ENCODE assay signal across 36 cellular contexts in the genomic region with DNA sequence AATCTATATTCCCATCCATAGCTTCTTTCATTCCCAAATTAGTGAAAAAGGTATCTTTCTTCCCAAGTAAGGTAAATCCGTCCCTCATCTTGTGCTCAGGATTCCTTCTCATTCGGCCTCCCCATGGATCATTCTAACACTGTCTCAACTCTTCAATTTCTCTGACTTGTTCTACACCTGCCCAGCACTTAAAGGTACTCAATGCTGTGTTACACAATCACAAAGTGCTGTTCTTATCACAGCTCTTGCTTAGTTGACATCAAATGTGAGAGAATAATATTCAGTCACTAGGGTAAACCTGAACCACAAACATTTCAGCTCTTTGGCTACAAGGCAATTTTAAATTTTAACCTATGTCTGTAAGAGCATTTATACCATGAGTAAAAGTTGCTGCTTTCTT.
"Had no signal": no experiment of that assay in that cellular context is flagged by ENCODE, and none has a peak within 500 bp of the region (broad histone marks: within the 10 kb centered on the region; RNA-seq: fewer than 3 reads in every experiment).

No MANE protein-coding gene starts in this region.

- H3K36me3 ChIP-seq: Peyer's patch had no signal

- H3K4me1 ChIP-seq: Peyer's patch had no signal

- DNase-seq: activated B cell treated with CpG ODN at 0.5 μM for 24 hours; activated CD4-positive, alpha-beta memory T cell treated with anti-CD3 and anti-CD28 coated beads, Interleukin-2, amount 10 ng/mL, durations not matched to agents 7 days and 5 days; activated CD4-positive, alpha-beta T cell treated with anti-CD3 and anti-CD28 coated beads for 1 hour; activated CD4-positive, alpha-beta T cell treated with anti-CD3 and anti-CD28 coated beads for 48 hours; activated CD8-positive, alpha-beta memory T cell treated with anti-CD3 and anti-CD28 coated beads for 24 hours; activated CD8-positive, alpha-beta memory T cell treated with anti-CD3 and anti-CD28 coated beads, Interleukin-2, amount 10 ng/mL, durations not matched to agents 7 days and 5 days; activated CD8-positive, alpha-beta memory T cell treated with anti-CD3 and anti-CD28 coated beads, Interleukin-2, amount 50 U/mL, for 48 hours; activated effector memory CD4-positive, alpha-beta T cell treated with Interleukin-2 at 50 U/mL for 16 hours; activated naive CD4-positive, alpha-beta T cell treated with anti-CD3 and anti-CD28 coated beads, Interleukin-2, amount 10 ng/mL, durations not matched to agents 7 days and 5 days; activated naive CD8-positive, alpha-beta T cell treated with anti-CD3 and anti-CD28 coated beads, Interleukin-2, amount 50 U/mL, for 24 hours; activated T-cell treated with anti-CD3 and anti-CD28 coated beads, Interleukin-2, amount 50 U/mL, for 48 hours; anterior cingulate cortex; central memory CD4-positive, alpha-beta T cell; Karpas-422; NCI-H1048; NCI-H1105 treated with DMSO at 0.1 percent for 48 hours; NCI-H1436; NCI-H1694; NCI-H1930; NCI-H2081 treated with DMSO at 0.1 percent for 48 hours; NCI-H2171 treated with DMSO at 0.1 percent for 48 hours; NCI-H2227 treated with DMSO at 0.1 percent for 48 hours; NCI-H446 treated with DMSO at 0.1 percent for 48 hours; NCI-H526; NCI-H748 treated with DMSO at 0.1 percent for 48 hours; NK-92 treated with Interleukin-12 subunit alpha and Interleukin-12 subunit beta, amount 100 ng/mL, for 24 hours; PC-3; Peyer's patch; RPMI8226; SIG-M5; T-cell; T-helper 17 cell; T-helper 9 cell had no signal

- H3K27me3 Mint-ChIP-seq: activated B cell treated with CpG ODN at 0.5 μM for 24 hours; activated naive CD4-positive, alpha-beta T cell treated with anti-CD3 and anti-CD28 coated beads, Interleukin-2, amount 10 ng/mL, durations not matched to agents 7 days and 5 days; T-helper 17 cell had no signal

- H3K36me3 Mint-ChIP-seq: activated CD8-positive, alpha-beta memory T cell treated with anti-CD3 and anti-CD28 coated beads, Interleukin-2, amount 10 ng/mL, durations not matched to agents 7 days and 5 days; activated naive CD4-positive, alpha-beta T cell treated with anti-CD3 and anti-CD28 coated beads, Interleukin-2, amount 10 ng/mL, durations not matched to agents 7 days and 5 days; activated naive CD8-positive, alpha-beta T cell; brain; T-cell had no signal

- H3K4me1 Mint-ChIP-seq: activated B cell treated with CpG ODN at 0.5 μM for 24 hours; activated CD4-positive, alpha-beta memory T cell treated with anti-CD3 and anti-CD28 coated beads, Interleukin-2, amount 10 ng/mL, durations not matched to agents 7 days and 5 days; activated CD8-positive, alpha-beta memory T cell treated with anti-CD3 and anti-CD28 coated beads, Interleukin-2, amount 10 ng/mL, durations not matched to agents 7 days and 5 days; activated naive CD4-positive, alpha-beta T cell treated with anti-CD3 and anti-CD28 coated beads, Interleukin-2, amount 10 ng/mL, durations not matched to agents 7 days and 5 days; activated naive CD8-positive, alpha-beta T cell treated with anti-CD3 and anti-CD28 coated beads, Interleukin-2, amount 50 U/mL, for 24 hours; T-cell; T-helper 17 cell had no signal

- H3K4me3 ChIP-seq: Peyer's patch had no signal

- H3K9me3 ChIP-seq: Peyer's patch had no signal

- H3K27me3 ChIP-seq: Peyer's patch had no signal

- H3K27ac ChIP-seq: Peyer's patch, VCaP had no signal

- H3K4me3 Mint-ChIP-seq: activated B cell treated with CpG ODN at 0.5 μM for 24 hours; activated CD4-positive, alpha-beta memory T cell treated with anti-CD3 and anti-CD28 coated beads, Interleukin-2, amount 10 ng/mL, durations not matched to agents 7 days and 5 days; activated CD8-positive, alpha-beta memory T cell treated with anti-CD3 and anti-CD28 coated beads, Interleukin-2, amount 10 ng/mL, durations not matched to agents 7 days and 5 days; activated naive CD4-positive, alpha-beta T cell treated with anti-CD3 and anti-CD28 coated beads, Interleukin-2, amount 10 ng/mL, durations not matched to agents 7 days and 5 days; activated naive CD8-positive, alpha-beta T cell; activated naive CD8-positive, alpha-beta T cell treated with anti-CD3 and anti-CD28 coated beads, Interleukin-2, amount 50 U/mL, for 24 hours; brain; T-cell; T-helper 17 cell had no signal

- ATAC-seq: activated CD8-positive, alpha-beta memory T cell treated with anti-CD3 and anti-CD28 coated beads, Interleukin-2, amount 10 ng/mL, durations not matched to agents 7 days and 5 days; activated naive CD8-positive, alpha-beta T cell treated with anti-CD3 and anti-CD28 coated beads, Interleukin-2, amount 50 U/mL, for 24 hours; PC-3; T-cell; T-helper 17 cell had no signal

- H3K9me3 Mint-ChIP-seq: activated B cell treated with CpG ODN at 0.5 μM for 24 hours; activated CD4-positive, alpha-beta memory T cell treated with anti-CD3 and anti-CD28 coated beads, Interleukin-2, amount 10 ng/mL, durations not matched to agents 7 days and 5 days; activated naive CD4-positive, alpha-beta T cell treated with anti-CD3 and anti-CD28 coated beads, Interleukin-2, amount 10 ng/mL, durations not matched to agents 7 days and 5 days; activated naive CD8-positive, alpha-beta T cell treated with anti-CD3 and anti-CD28 coated beads, Interleukin-2, amount 50 U/mL, for 24 hours; brain; T-cell had no signal

- H3K27ac Mint-ChIP-seq: activated B cell treated with CpG ODN at 0.5 μM for 24 hours; activated CD4-positive, alpha-beta memory T cell treated with anti-CD3 and anti-CD28 coated beads, Interleukin-2, amount 10 ng/mL, durations not matched to agents 7 days and 5 days; activated CD8-positive, alpha-beta memory T cell treated with anti-CD3 and anti-CD28 coated beads, Interleukin-2, amount 10 ng/mL, durations not matched to agents 7 days and 5 days; activated naive CD4-positive, alpha-beta T cell treated with anti-CD3 and anti-CD28 coated beads, Interleukin-2, amount 10 ng/mL, durations not matched to agents 7 days and 5 days; activated naive CD8-positive, alpha-beta T cell; activated naive CD8-positive, alpha-beta T cell treated with anti-CD3 and anti-CD28 coated beads, Interleukin-2, amount 50 U/mL, for 24 hours; T-cell; T-helper 17 cell had no signal
